In the genomic region with DNA sequence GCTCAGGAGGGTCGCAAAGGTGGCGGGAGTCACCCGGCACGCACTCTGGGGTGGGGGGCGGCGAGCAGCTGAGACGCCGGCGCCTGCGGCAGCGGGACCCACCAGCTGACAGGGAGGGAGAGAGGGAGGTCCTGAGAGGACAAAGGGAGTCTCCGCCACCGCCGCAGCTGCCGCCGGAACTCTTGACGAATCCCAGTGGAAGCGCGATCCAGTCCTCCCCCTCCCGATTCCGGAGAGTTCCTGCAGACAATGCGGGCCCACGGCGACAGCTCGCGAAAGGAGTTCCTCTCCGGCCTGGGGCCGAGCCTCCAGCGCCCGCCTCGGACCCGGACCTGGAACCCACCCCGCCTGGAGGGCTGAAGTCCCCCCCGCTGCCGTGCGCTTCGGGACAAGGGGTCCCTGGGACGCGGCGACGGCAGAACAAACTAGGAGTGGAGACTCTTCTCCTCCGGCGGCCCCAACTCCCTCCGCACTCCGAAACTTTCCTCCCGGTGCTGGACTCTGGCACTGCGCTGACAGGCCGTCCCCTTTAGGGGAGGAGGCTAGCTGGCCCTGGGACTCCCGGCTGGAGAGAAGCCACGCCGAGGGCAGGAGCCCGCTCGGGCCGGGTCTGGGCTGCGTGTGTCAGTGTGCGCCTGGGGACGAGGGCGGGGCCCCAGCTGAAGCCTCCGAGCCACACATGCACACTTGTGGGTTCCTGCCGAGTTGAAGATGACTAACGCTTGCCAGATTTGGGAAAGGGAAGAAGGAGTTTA, we compare ENCODE assay signal across 1 cellular context.
TF ChIP-seq lines count a peak whose summit lies in the region.

A gene (minus strand): TSS at position 623 of the 755 bp plus-strand sequence. CDS start 669 bp downstream, outside the sequence.

TF ChIP-seq in HepG2, 621 proteins besides CTCF, POLR2A, EP300 and RAD21 (continued from another document and continues in another):
- TF ChIP-seq, protein P1, sequence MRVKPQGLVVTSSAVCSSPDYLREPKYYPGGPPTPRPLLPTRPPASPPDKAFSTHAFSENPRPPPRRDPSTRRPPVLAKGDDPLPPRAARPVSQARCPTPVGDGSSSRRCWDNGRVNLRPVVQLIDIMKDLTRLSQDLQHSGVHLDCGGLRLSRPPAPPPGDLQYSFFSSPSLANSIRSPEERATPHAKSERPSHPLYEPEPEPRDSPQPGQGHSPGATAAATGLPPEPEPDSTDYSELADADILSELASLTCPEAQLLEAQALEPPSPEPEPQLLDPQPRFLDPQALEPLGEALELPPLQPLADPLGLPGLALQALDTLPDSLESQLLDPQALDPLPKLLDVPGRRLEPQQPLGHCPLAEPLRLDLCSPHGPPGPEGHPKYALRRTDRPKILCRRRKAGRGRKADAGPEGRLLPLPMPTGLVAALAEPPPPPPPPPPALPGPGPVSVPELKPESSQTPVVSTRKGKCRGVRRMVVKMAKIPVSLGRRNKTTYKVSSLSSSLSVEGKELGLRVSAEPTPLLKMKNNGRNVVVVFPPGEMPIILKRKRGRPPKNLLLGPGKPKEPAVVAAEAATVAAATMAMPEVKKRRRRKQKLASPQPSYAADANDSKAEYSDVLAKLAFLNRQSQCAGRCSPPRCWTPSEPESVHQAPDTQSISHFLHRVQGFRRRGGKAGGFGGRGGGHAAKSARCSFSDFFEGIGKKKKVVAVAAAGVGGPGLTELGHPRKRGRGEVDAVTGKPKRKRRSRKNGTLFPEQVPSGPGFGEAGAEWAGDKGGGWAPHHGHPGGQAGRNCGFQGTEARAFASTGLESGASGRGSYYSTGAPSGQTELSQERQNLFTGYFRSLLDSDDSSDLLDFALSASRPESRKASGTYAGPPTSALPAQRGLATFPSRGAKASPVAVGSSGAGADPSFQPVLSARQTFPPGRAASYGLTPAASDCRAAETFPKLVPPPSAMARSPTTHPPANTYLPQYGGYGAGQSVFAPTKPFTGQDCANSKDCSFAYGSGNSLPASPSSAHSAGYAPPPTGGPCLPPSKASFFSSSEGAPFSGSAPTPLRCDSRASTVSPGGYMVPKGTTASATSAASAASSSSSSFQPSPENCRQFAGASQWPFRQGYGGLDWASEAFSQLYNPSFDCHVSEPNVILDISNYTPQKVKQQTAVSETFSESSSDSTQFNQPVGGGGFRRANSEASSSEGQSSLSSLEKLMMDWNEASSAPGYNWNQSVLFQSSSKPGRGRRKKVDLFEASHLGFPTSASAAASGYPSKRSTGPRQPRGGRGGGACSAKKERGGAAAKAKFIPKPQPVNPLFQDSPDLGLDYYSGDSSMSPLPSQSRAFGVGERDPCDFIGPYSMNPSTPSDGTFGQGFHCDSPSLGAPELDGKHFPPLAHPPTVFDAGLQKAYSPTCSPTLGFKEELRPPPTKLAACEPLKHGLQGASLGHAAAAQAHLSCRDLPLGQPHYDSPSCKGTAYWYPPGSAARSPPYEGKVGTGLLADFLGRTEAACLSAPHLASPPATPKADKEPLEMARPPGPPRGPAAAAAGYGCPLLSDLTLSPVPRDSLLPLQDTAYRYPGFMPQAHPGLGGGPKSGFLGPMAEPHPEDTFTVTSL (CRISPR knock-in tag; IDR thresholded peaks at IDR 0.05; ENCODE audit: borderline replicate concordance): no peak; the same call in 1 of the 2 replicates
- no peak for TF ChIP-seq ZNF780A (CRISPR knock-in tag; IDR thresholded peaks at IDR 0.05)
- TF ChIP-seq GATA4 (IDR thresholded peaks at IDR 0.05; ENCODE audit: borderline replicate concordance, low read depth): no peak
- TF ChIP-seq NFE2L1 (CRISPR knock-in tag; IDR thresholded peaks at IDR 0.05; ENCODE audit: borderline replicate concordance): no peak
- no peak for TF ChIP-seq ZNF644 (CRISPR knock-in tag; IDR thresholded peaks at IDR 0.05; ENCODE audit: low read depth)
- TF ChIP-seq ZNF564 (CRISPR knock-in tag; IDR thresholded peaks at IDR 0.05): 0 out of 2 replicates have a peak, but pooled peaks have one; percentile 11
- no peak for TF ChIP-seq ZNF746 (CRISPR knock-in tag; IDR thresholded peaks at IDR 0.05)
- TF ChIP-seq SP1 (IDR thresholded peaks at IDR 0.05): no peak
- no peak for TF ChIP-seq SP1 (CRISPR knock-in tag; IDR thresholded peaks at IDR 0.05)
- no peak for TF ChIP-seq PHF5A (CRISPR knock-in tag; IDR thresholded peaks at IDR 0.05; ENCODE audit: low read depth, unreplicated experiment)
- TF ChIP-seq, protein P2, sequence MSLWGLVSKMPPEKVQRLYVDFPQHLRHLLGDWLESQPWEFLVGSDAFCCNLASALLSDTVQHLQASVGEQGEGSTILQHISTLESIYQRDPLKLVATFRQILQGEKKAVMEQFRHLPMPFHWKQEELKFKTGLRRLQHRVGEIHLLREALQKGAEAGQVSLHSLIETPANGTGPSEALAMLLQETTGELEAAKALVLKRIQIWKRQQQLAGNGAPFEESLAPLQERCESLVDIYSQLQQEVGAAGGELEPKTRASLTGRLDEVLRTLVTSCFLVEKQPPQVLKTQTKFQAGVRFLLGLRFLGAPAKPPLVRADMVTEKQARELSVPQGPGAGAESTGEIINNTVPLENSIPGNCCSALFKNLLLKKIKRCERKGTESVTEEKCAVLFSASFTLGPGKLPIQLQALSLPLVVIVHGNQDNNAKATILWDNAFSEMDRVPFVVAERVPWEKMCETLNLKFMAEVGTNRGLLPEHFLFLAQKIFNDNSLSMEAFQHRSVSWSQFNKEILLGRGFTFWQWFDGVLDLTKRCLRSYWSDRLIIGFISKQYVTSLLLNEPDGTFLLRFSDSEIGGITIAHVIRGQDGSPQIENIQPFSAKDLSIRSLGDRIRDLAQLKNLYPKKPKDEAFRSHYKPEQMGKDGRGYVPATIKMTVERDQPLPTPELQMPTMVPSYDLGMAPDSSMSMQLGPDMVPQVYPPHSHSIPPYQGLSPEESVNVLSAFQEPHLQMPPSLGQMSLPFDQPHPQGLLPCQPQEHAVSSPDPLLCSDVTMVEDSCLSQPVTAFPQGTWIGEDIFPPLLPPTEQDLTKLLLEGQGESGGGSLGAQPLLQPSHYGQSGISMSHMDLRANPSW (CRISPR knock-in tag; IDR thresholded peaks at IDR 0.05; ENCODE audit: borderline replicate concordance): no peak
- TF ChIP-seq ZNF557 (CRISPR knock-in tag; IDR thresholded peaks at IDR 0.05): no peak
- no peak for TF ChIP-seq SMC3 (IDR thresholded peaks at IDR 0.05; ENCODE audit: low read length)
- TF ChIP-seq, protein P3, sequence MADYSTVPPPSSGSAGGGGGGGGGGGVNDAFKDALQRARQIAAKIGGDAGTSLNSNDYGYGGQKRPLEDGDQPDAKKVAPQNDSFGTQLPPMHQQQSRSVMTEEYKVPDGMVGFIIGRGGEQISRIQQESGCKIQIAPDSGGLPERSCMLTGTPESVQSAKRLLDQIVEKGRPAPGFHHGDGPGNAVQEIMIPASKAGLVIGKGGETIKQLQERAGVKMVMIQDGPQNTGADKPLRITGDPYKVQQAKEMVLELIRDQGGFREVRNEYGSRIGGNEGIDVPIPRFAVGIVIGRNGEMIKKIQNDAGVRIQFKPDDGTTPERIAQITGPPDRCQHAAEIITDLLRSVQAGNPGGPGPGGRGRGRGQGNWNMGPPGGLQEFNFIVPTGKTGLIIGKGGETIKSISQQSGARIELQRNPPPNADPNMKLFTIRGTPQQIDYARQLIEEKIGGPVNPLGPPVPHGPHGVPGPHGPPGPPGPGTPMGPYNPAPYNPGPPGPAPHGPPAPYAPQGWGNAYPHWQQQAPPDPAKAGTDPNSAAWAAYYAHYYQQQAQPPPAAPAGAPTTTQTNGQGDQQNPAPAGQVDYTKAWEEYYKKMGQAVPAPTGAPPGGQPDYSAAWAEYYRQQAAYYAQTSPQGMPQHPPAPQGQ (CRISPR knock-in tag; IDR thresholded peaks at IDR 0.05; ENCODE audit: borderline replicate concordance): no peak
- TF ChIP-seq RARA (CRISPR knock-in tag; IDR thresholded peaks at IDR 0.05): no peak
- TF ChIP-seq ZFP36L2 (CRISPR knock-in tag; IDR thresholded peaks at IDR 0.05): no peak
- TF ChIP-seq KLF16 (CRISPR knock-in tag; IDR thresholded peaks at IDR 0.05): no peak
- TF ChIP-seq NCOA5 (CRISPR knock-in tag; IDR thresholded peaks at IDR 0.05): no peak
- 0 out of 2 replicates have a peak, but pooled peaks have one; percentile 37 for TF ChIP-seq SP4 (CRISPR knock-in tag; IDR thresholded peaks at IDR 0.05)
- TF ChIP-seq CBX1 (IDR thresholded peaks at IDR 0.05; ENCODE audit: low read depth): no peak
- 0 out of 2 replicates have a peak, but pooled peaks have one; percentile 35 for TF ChIP-seq ARNTL (CRISPR knock-in tag; IDR thresholded peaks at IDR 0.05)
- TF ChIP-seq, protein P4, sequence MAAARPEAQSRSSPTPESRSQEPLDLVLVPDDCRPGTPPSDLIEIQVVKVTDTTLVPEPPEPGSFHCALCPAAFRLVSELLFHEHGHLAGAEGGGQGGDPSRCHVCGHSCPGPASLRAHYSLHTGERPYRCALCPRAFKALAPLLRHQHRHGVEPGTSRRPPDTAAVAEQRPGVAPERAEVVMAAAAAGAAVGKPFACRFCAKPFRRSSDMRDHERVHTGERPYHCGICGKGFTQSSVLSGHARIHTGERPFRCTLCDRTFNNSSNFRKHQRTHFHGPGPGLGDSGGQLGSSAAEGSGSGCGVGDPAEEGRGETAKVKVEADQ (CRISPR knock-in tag; IDR thresholded peaks at IDR 0.05; ENCODE audit: borderline replicate concordance): no peak
- TF ChIP-seq GLI4 (CRISPR knock-in tag; IDR thresholded peaks at IDR 0.05; ENCODE audit: borderline replicate concordance): no peak
- no peak for TF ChIP-seq ATRX (CRISPR knock-in tag; IDR thresholded peaks at IDR 0.05; ENCODE audit: borderline replicate concordance)
- TF ChIP-seq NR2C2 (CRISPR knock-in tag; IDR thresholded peaks at IDR 0.05; ENCODE audit: borderline replicate concordance): no peak
- no peak for TF ChIP-seq STAT5B (CRISPR knock-in tag; IDR thresholded peaks at IDR 0.05)
- TF ChIP-seq, protein P5, sequence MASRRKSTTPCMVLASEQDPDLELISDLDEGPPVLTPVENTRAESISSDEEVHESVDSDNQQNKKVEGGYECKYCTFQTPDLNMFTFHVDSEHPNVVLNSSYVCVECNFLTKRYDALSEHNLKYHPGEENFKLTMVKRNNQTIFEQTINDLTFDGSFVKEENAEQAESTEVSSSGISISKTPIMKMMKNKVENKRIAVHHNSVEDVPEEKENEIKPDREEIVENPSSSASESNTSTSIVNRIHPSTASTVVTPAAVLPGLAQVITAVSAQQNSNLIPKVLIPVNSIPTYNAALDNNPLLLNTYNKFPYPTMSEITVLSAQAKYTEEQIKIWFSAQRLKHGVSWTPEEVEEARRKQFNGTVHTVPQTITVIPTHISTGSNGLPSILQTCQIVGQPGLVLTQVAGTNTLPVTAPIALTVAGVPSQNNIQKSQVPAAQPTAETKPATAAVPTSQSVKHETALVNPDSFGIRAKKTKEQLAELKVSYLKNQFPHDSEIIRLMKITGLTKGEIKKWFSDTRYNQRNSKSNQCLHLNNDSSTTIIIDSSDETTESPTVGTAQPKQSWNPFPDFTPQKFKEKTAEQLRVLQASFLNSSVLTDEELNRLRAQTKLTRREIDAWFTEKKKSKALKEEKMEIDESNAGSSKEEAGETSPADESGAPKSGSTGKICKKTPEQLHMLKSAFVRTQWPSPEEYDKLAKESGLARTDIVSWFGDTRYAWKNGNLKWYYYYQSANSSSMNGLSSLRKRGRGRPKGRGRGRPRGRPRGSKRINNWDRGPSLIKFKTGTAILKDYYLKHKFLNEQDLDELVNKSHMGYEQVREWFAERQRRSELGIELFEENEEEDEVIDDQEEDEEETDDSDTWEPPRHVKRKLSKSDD (CRISPR knock-in tag; IDR thresholded peaks at IDR 0.05; ENCODE audit: low read depth): no peak
- TF ChIP-seq ASH2L (IDR thresholded peaks at IDR 0.05; ENCODE audit: insufficient read length, low read depth, low read length): no peak
- peak; percentile 85 for TF ChIP-seq ZNF292 (CRISPR knock-in tag; IDR thresholded peaks at IDR 0.05; ENCODE audit: borderline replicate concordance, low read depth)
- no peak for TF ChIP-seq MXD4 (CRISPR knock-in tag; IDR thresholded peaks at IDR 0.05)
- TF ChIP-seq, protein P6, sequence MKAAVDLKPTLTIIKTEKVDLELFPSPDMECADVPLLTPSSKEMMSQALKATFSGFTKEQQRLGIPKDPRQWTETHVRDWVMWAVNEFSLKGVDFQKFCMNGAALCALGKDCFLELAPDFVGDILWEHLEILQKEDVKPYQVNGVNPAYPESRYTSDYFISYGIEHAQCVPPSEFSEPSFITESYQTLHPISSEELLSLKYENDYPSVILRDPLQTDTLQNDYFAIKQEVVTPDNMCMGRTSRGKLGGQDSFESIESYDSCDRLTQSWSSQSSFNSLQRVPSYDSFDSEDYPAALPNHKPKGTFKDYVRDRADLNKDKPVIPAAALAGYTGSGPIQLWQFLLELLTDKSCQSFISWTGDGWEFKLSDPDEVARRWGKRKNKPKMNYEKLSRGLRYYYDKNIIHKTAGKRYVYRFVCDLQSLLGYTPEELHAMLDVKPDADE (CRISPR knock-in tag; IDR thresholded peaks at IDR 0.05): no peak
- no peak for TF ChIP-seq ZNF431 (CRISPR knock-in tag; IDR thresholded peaks at IDR 0.05; ENCODE audit: borderline replicate concordance, low read depth)
- TF ChIP-seq, protein P7, sequence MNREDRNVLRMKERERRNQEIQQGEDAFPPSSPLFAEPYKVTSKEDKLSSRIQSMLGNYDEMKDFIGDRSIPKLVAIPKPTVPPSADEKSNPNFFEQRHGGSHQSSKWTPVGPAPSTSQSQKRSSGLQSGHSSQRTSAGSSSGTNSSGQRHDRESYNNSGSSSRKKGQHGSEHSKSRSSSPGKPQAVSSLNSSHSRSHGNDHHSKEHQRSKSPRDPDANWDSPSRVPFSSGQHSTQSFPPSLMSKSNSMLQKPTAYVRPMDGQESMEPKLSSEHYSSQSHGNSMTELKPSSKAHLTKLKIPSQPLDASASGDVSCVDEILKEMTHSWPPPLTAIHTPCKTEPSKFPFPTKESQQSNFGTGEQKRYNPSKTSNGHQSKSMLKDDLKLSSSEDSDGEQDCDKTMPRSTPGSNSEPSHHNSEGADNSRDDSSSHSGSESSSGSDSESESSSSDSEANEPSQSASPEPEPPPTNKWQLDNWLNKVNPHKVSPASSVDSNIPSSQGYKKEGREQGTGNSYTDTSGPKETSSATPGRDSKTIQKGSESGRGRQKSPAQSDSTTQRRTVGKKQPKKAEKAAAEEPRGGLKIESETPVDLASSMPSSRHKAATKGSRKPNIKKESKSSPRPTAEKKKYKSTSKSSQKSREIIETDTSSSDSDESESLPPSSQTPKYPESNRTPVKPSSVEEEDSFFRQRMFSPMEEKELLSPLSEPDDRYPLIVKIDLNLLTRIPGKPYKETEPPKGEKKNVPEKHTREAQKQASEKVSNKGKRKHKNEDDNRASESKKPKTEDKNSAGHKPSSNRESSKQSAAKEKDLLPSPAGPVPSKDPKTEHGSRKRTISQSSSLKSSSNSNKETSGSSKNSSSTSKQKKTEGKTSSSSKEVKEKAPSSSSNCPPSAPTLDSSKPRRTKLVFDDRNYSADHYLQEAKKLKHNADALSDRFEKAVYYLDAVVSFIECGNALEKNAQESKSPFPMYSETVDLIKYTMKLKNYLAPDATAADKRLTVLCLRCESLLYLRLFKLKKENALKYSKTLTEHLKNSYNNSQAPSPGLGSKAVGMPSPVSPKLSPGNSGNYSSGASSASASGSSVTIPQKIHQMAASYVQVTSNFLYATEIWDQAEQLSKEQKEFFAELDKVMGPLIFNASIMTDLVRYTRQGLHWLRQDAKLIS (CRISPR knock-in tag; IDR thresholded peaks at IDR 0.05): no peak
- TF ChIP-seq, protein P8, sequence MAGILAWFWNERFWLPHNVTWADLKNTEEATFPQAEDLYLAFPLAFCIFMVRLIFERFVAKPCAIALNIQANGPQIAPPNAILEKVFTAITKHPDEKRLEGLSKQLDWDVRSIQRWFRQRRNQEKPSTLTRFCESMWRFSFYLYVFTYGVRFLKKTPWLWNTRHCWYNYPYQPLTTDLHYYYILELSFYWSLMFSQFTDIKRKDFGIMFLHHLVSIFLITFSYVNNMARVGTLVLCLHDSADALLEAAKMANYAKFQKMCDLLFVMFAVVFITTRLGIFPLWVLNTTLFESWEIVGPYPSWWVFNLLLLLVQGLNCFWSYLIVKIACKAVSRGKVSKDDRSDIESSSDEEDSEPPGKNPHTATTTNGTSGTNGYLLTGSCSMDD (CRISPR knock-in tag; IDR thresholded peaks at IDR 0.05): no peak
- TF ChIP-seq FOXM1 (CRISPR knock-in tag; IDR thresholded peaks at IDR 0.05): peak; percentile 34; the same call in 1 of the 2 replicates
